In genomic region chr11:119726585-119727522, GRCh38 we compare ENCODE assay signal across 1 cellular context.
TF ChIP-seq lines count a peak whose summit lies in the region.

No MANE protein-coding gene starts in this region.

TF ChIP-seq in HEK293, 187 proteins besides CTCF, POLR2A, EP300 and RAD21 (continued from another document):
- no peak for TF ChIP-seq ZNF18 (tag by site-specific recombination; IDR thresholded peaks at IDR 0.05)
- TF ChIP-seq ZFHX2 (tag by site-specific recombination; conservative IDR thresholded peaks at IDR 0.05), result no peak
- TF ChIP-seq ZNF596 (tag by site-specific recombination; IDR thresholded peaks at IDR 0.05), result no peak
- no peak for TF ChIP-seq INSM2 (tag by site-specific recombination; IDR thresholded peaks at IDR 0.05)
- no peak for TF ChIP-seq REST (tag by site-specific recombination; IDR thresholded peaks at IDR 0.05)
- no peak for TF ChIP-seq YY2 (tag by site-specific recombination; IDR thresholded peaks at IDR 0.05)
- TF ChIP-seq ZNF157 (tag by site-specific recombination; IDR thresholded peaks at IDR 0.05), result no peak
- TF ChIP-seq ZNF146 (tag by site-specific recombination; IDR thresholded peaks at IDR 0.05), result no peak
- no peak for TF ChIP-seq MYNN (tag by site-specific recombination; IDR thresholded peaks at IDR 0.05; ENCODE audit: borderline replicate concordance)
- TF ChIP-seq ZNF155 (tag by site-specific recombination; IDR thresholded peaks at IDR 0.05), result no peak
- TF ChIP-seq ZNF510 (tag by site-specific recombination; IDR thresholded peaks at IDR 0.05; ENCODE audit: insufficient replicate concordance), result no peak
